ENCODE assay signal across 8 cellular contexts in the genomic region with DNA sequence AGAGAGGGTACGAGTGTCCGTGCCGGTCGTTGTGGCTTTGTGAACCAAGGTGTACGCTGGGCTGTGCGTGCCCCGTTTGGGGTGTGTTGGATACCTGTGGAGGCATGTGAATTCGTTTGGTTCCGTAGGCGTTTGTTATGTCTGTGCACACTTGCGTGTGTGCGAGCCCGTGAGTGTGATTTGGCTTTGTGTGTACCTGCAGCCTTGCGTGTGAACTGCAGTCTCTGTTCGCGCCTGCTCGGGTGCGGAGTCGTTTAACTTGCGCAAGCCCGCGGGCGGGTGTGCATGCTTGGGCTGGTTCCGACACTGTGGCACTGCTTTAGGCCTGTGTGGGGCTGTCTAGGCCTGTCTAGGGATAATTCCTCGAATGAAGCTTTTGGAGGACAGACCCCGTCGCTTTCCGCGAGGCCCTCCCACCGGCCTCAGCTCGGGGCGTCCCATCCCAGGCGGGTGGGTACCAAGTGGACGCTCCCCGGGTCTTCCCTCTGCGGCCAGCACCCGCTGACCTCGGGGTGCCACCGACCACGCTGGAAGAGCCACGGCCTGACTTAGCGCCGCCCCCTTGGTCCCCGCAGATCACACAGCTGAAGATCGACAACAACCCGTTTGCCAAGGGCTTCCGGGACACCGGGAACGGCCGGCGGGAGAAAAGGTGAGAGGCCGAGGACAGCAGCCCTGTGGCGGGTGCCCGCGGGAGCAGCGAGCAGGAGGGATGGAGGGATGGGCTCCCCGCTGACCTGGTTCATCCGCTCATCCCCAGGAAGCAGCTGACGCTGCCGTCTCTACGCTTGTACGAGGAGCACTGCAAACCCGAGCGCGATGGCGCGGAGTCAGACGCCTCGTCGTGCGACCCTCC. TPM values are rescaled to one million over a fixed set of nuclear protein-coding genes. Genes with fewer than 3 reads are reported as not detected.
A peak's percentile ranks its signal among the peaks of the same experiment; 100 is the strongest.
DNase-seq lines count a peak whose midpoint lies in the region; ATAC-seq lines count a peak whose summit lies in the region.

No MANE protein-coding gene starts in this region.

- peaks cover 4% of the 10 kb centered on the region for H3K79me1 ChIP-seq in neuronal stem cell (ENCODE audit: low read depth, low read length)

- no peak for ATAC-seq in GM18861 (IDR thresholded peaks at IDR 0.05; ENCODE audit: unreplicated experiment)

- peaks cover 28 to 58% (median 45%) of the 10 kb centered on the region in 10 experiments for H3K4me1 ChIP-seq in BLaER1 treated with 17β-estradiol and CSF1 and Interleukin-3, amounts not matched to agents 10 nM and 100 nM
- peaks cover 6 to 10% of the 10 kb centered on the region in 2 donors for H3K4me1 ChIP-seq in neuronal stem cell (ENCODE audit: control insufficient read depth in 2 of 2, insufficient read depth in 1 of 2, low read depth in 1 of 2, low read length in 2 of 2)

- peak overlapping the region; percentile 57 to 92 (median 86) for H3K4me2 ChIP-seq in BLaER1 treated with 17β-estradiol and CSF1 and Interleukin-3, amounts not matched to agents 10 nM and 100 nM
- peak overlapping the region; percentile 65 for H3K4me2 ChIP-seq in neuronal stem cell (ENCODE audit: insufficient read depth, low read length, poor library complexity, severe bottlenecking)

- peaks cover 0 to 95% (median 89%) of the 10 kb centered on the region in 11 experiments; a peak in 19 of 22 replicates for H4K20me1 ChIP-seq in BLaER1 treated with 17β-estradiol and CSF1 and Interleukin-3, amounts not matched to agents 10 nM and 100 nM

- H3K36me3 ChIP-seq in BLaER1 treated with 17β-estradiol and CSF1 and Interleukin-3, amounts not matched to agents 10 nM and 100 nM: no peaks in the 10 kb centered on the region
- H3K36me3 ChIP-seq in neuronal stem cell (replicated peaks in 1 of 2; ENCODE audit: control insufficient read depth in 2 of 2, insufficient read depth in 2 of 2, low read length in 2 of 2): no peaks in the 10 kb centered on the region

- peak overlapping the region; percentile 98 for H2BK12ac ChIP-seq in neuronal stem cell (ENCODE audit: low read length)

- no peak overlapping the region for H4K91ac ChIP-seq in neuronal stem cell (ENCODE audit: low read depth, low read length, poor library complexity)

- peaks cover 99 to 100% (median 100%) of the 10 kb centered on the region in 11 experiments for H3K27me3 ChIP-seq in BLaER1 treated with 17β-estradiol and CSF1 and Interleukin-3, amounts not matched to agents 10 nM and 100 nM
- peaks cover 85 to 100% (median 94%) of the 10 kb centered on the region in 3 experiments for H3K27me3 ChIP-seq in neuronal stem cell (ENCODE audit: control insufficient read depth in 3 of 3, insufficient read depth in 3 of 3, low read depth in 1 of 3, low read length in 3 of 3)

- H3K14ac ChIP-seq in neuronal stem cell (ENCODE audit: low read length): peak overlapping the region; percentile 75

- H2AFZ ChIP-seq in neuronal stem cell (ENCODE audit: low read length): peak overlapping the region; percentile 94

- DNase-seq in NCI-H2171 (lab: John Stamatoyannopoulos, UW) (peak; percentile 26), epithelial cell of prostate (ENCODE audit: low read depth, low spot score) (peak; percentile 26), neuronal stem cell (ENCODE audit: low spot score) (no peak), AML-193 (lab: John Stamatoyannopoulos, UW) (no peak), NK-92 (lab: John Stamatoyannopoulos, UW; ENCODE audit: unreplicated experiment) (no peak), RPMI8226 (no peak)

- H3K9me3 ChIP-seq in BLaER1 treated with 17β-estradiol and CSF1 and Interleukin-3, amounts not matched to agents 10 nM and 100 nM (replicated peaks in 1 of 11): no peaks in the 10 kb centered on the region
- peaks cover 3 to 7% of the 10 kb centered on the region in 2 donors for H3K9me3 ChIP-seq in neuronal stem cell (replicated peaks in 1 of 2; ENCODE audit: control insufficient read depth in 2 of 2, insufficient read depth in 1 of 2, low read depth in 1 of 2, low read length in 2 of 2)

- WGBS in neuronal stem cell (ENCODE audit: extremely low coverage in 2 of 2, insufficient read length in 2 of 2, insufficient replicate concordance in 1 of 2), 2 donors: no CpG with 5 or more reads among the region's 71 CpGs

- H3K9ac ChIP-seq in BLaER1 treated with 17β-estradiol and CSF1 and Interleukin-3, amounts not matched to agents 10 nM and 100 nM: no peak overlapping the region
- H3K9ac ChIP-seq in neuronal stem cell (ENCODE audit: low read depth, low read length, poor library complexity): peak overlapping the region; percentile 68

- H2BK15ac ChIP-seq in neuronal stem cell (ENCODE audit: low read length): no peak overlapping the region

- H2BK5ac ChIP-seq in neuronal stem cell (ENCODE audit: low read length): no peak overlapping the region

- H3K23ac ChIP-seq in neuronal stem cell (ENCODE audit: low read depth, low read length, poor library complexity): peak overlapping the region; percentile 96

- H2AK5ac ChIP-seq in neuronal stem cell (ENCODE audit: low read depth, low read length): peak overlapping the region; percentile 89

- H2BK120ac ChIP-seq in neuronal stem cell (ENCODE audit: low read depth, low read length): no peak overlapping the region

- H3K4me3 ChIP-seq in BLaER1 treated with 17β-estradiol and CSF1 and Interleukin-3, amounts not matched to agents 10 nM and 100 nM: peak overlapping the region; percentile 35 to 66 (median 43); a peak in 19 of 20 replicates
- H3K4me3 ChIP-seq in neuronal stem cell (ENCODE audit: low read length in 2 of 2): peak overlapping the region in 1 of 2 donors; percentile 32

- H3K4ac ChIP-seq in neuronal stem cell (ENCODE audit: low read length): no peak overlapping the region

- H3K27ac ChIP-seq in BLaER1 treated with 17β-estradiol and CSF1 and Interleukin-3, amounts not matched to agents 10 nM and 100 nM: no peak overlapping the region
- H3K27ac ChIP-seq in epithelial cell of prostate (no peak overlapping the region), neuronal stem cell (replicated peaks; ENCODE audit: low read length) (no peak overlapping the region)

- peak overlapping the region; percentile 82 for H3K18ac ChIP-seq in neuronal stem cell (ENCODE audit: low read length)

- no peak overlapping the region for H4K8ac ChIP-seq in neuronal stem cell (ENCODE audit: low read depth, low read length)

RNA-seq across cellular contexts. Expression of a gene that starts 4.4 kb away (rescaled TPM):
- polyA plus RNA-seq in neuronal stem cell (2013, experiment 1 of 2): not detected
- polyA plus RNA-seq in neuronal stem cell (2013, experiment 2 of 2): not detected

RNA-seq across cellular contexts. Expression of a gene that starts 48.1 kb away (rescaled TPM):
- polyA plus RNA-seq in neuronal stem cell (2013, experiment 1 of 2): not detected
- not detected for polyA plus RNA-seq in neuronal stem cell (2013, experiment 2 of 2)

Comparison
In these comparisons a context has a peak if more than half of its experiments do, and no peak if none do; other contexts are left out.
1. DNase-seq: peak in NCI-H2171 (single experiment) and epithelial cell of prostate (single experiment); none in neuronal stem cell (single experiment), AML-193 (0 of 2), NK-92 (single experiment) and RPMI8226 (single experiment).